Comparison of ENCODE assay signal across 10 cellular contexts in the genomic region with DNA sequence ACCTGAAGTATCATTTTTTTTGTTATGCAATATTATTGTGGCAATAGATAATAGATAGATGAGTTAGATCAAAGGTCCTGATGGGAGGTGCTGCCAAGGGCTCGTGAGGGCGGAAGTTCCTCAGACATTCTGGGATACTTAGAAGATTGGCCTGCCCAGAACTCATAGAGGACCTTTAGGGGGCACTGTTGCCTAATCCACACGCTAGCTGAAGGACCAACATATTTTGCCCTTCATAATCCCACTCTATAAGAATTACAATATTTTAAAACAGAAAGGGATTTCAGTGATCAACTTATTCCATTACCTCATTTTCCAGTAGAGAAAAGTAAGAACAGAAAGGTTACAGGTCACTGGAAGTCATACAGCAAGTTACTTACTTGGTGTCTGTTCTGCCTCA. TPM values are rescaled to one million over a fixed set of nuclear protein-coding genes. Genes with fewer than 3 reads are reported as not detected.
DNase-seq lines count a peak whose midpoint lies in the region; ATAC-seq and TF ChIP-seq lines count a peak whose summit lies in the region.
"Had no signal": no experiment of that assay in that cellular context is flagged by ENCODE, and none has a peak within 500 bp of the region (broad histone marks: within the 10 kb centered on the region; RNA-seq: fewer than 3 reads in every experiment).

No MANE protein-coding gene starts in this region.

- CTCF ChIA-PET in AG04450 (lab: Charles Lee): interaction anchor here (0.6 to 5.0 kb wide), 22 partner anchors 9 to 771 kb away, joined by 3 to 52 read pairs (median 4); no protein-coding TSS in a partner anchor

- peaks cover 10% of the 10 kb centered on the region for H3K27me3 Mint-ChIP-seq in activated T-helper 1 cell treated with anti-CD3 and anti-CD28 coated beads, Interleukin-12 subunit alpha, Interleukin-12 subunit beta, Interleukin-2, Interleukin-4 antibody, amounts not matched to agents 30 ng/mL and 10 ng/mL and 1 ng/mL, durations not matched to agents 14 hours and 24 hours and 36 hours (ENCODE audit: insufficient read depth)

- H3K27me3 ChIP-seq in AG04450 (ENCODE audit: control insufficient read depth, insufficient read depth, low read length): no peaks in the 10 kb centered on the region

- no peaks in the 10 kb centered on the region for H3K4me1 Mint-ChIP-seq in activated T-helper 1 cell treated with anti-CD3 and anti-CD28 coated beads, Interleukin-12 subunit alpha, Interleukin-12 subunit beta, Interleukin-2, Interleukin-4 antibody, amounts not matched to agents 30 ng/mL and 10 ng/mL and 1 ng/mL, durations not matched to agents 14 hours and 24 hours and 36 hours (ENCODE audit: low read depth)

- ATAC-seq in HG02642 (IDR thresholded peaks at IDR 0.05; ENCODE audit: poor library complexity, unreplicated experiment) (peak; percentile 74), mucosa of descending colon (peak; percentile 72)

- H3K9me3 ChIP-seq in AG04450 (ENCODE audit: control insufficient read depth, insufficient read depth, low read length) (no peaks in the 10 kb centered on the region), mucosa of descending colon (no peaks in the 10 kb centered on the region)

- POLR2A ChIA-PET in AG04450 (lab: Yijun Ruan, JAX): interaction anchor here (0.8 kb wide), 1 partner anchor 67 kb away, joined by 3 read pairs; no protein-coding TSS in a partner anchor

- no peaks in the 10 kb centered on the region for H3K9me3 Mint-ChIP-seq in activated T-helper 1 cell treated with anti-CD3 and anti-CD28 coated beads, Interleukin-12 subunit alpha, Interleukin-12 subunit beta, Interleukin-2, Interleukin-4 antibody, amounts not matched to agents 30 ng/mL and 10 ng/mL and 1 ng/mL, durations not matched to agents 14 hours and 24 hours and 36 hours

- H3K27ac Mint-ChIP-seq in activated T-helper 1 cell treated with anti-CD3 and anti-CD28 coated beads, Interleukin-12 subunit alpha, Interleukin-12 subunit beta, Interleukin-2, Interleukin-4 antibody, amounts not matched to agents 30 ng/mL and 10 ng/mL and 1 ng/mL, durations not matched to agents 14 hours and 24 hours and 36 hours: no peak overlapping the region

- DNase-seq in AG04450 (ENCODE audit: low read depth, low spot score): no peak
- DNase-seq in NCI-H69 (lab: John Stamatoyannopoulos, UW): peak; percentile 2
- peak; percentile 14 to 35 for DNase-seq in dermis microvascular lymphatic vessel endothelial cell (ENCODE audit: low read depth in 2 of 2)
- peak in 1 of 3 donors; percentile 51 for DNase-seq in mucosa of descending colon
- no peak for DNase-seq in NCI-H2196 treated with DMSO at 0.1 percent for 48 hours (lab: John Stamatoyannopoulos, UW; ENCODE audit: unreplicated experiment)
- no peak for DNase-seq in activated T-helper 1 cell treated with anti-CD3 and anti-CD28 coated beads, Interleukin-12 subunit alpha, Interleukin-12 subunit beta, Interleukin-2, Interleukin-4 antibody, amounts not matched to agents 30 ng/mL and 10 ng/mL and 1 ng/mL, durations not matched to agents 14 hours and 24 hours and 36 hours (ENCODE audit: low spot score)

- no peaks in the 10 kb centered on the region for H3K36me3 Mint-ChIP-seq in activated T-helper 1 cell treated with anti-CD3 and anti-CD28 coated beads, Interleukin-12 subunit alpha, Interleukin-12 subunit beta, Interleukin-2, Interleukin-4 antibody, amounts not matched to agents 30 ng/mL and 10 ng/mL and 1 ng/mL, durations not matched to agents 14 hours and 24 hours and 36 hours (ENCODE audit: low read depth)

- TF ChIP-seq CTCF in AG04450 (IDR thresholded peaks at IDR 0.05; ENCODE audit: low read depth, low read length) (peak; percentile 86), GM12873 (IDR thresholded peaks at IDR 0.05; ENCODE audit: insufficient read depth, low read depth, low read length, missing control alignments) (peak; percentile 67), mucosa of descending colon (IDR thresholded peaks at IDR 0.05) (peak; percentile 16)

- intact Hi-C loops in mucosa of descending colon (cut with DNase I, micrococcal nuclease): no loop called here
- intact Hi-C loops in activated T-helper 1 cell treated with anti-CD3 and anti-CD28 coated beads, Interleukin-12 subunit alpha, Interleukin-12 subunit beta, Interleukin-2, Interleukin-4 antibody, amounts not matched to agents 30 ng/mL and 10 ng/mL and 1 ng/mL, durations not matched to agents 14 hours and 24 hours and 36 hours (cut with micrococcal nuclease): loop anchor here (1.0 to 5.0 kb wide), 3 partner anchors 100 to 450 kb away; no protein-coding TSS in a partner anchor

- H3K27ac ChIP-seq in AG04450 (ENCODE audit: low read depth, low read length): no peak overlapping the region

- no peaks in the 10 kb centered on the region for H3K4me1 ChIP-seq in mucosa of descending colon (ENCODE audit: low read depth)

- no peak overlapping the region for H3K4me3 ChIP-seq in AG04450 (ENCODE audit: low read depth, low read length)
- no peak overlapping the region for H3K4me3 ChIP-seq in mucosa of descending colon

- no peaks in the 10 kb centered on the region for H3K36me3 ChIP-seq in mucosa of descending colon (ENCODE audit: low read depth)

- H3K4me3 Mint-ChIP-seq in activated T-helper 1 cell treated with anti-CD3 and anti-CD28 coated beads, Interleukin-12 subunit alpha, Interleukin-12 subunit beta, Interleukin-2, Interleukin-4 antibody, amounts not matched to agents 30 ng/mL and 10 ng/mL and 1 ng/mL, durations not matched to agents 14 hours and 24 hours and 36 hours: no peak overlapping the region

RNA-seq across cellular contexts. Expression of a gene that starts 22.9 kb away (rescaled TPM):
- not detected in 2 replicates for polyA plus RNA-seq in AG04450 (2011; rRNA removed)
- not detected in 2 replicates for polyA minus RNA-seq in AG04450 (2011; rRNA and poly(A)+ RNA removed)
- total RNA-seq in dermis microvascular lymphatic vessel endothelial cell (not detected in 2 replicates), mucosa of descending colon (not detected)
- not detected in 2 replicates for total RNA-seq in activated T-helper 1 cell treated with anti-CD3 and anti-CD28 coated beads, Interleukin-12 subunit alpha, Interleukin-12 subunit beta, Interleukin-2, Interleukin-4 antibody, amounts not matched to agents 30 ng/mL and 10 ng/mL and 1 ng/mL, durations not matched to agents 14 hours and 24 hours and 36 hours
- total RNA-seq: glomerular endothelial cell, temporal lobe had no signal

Comparison
In these comparisons a context has a peak if more than half of its experiments do, and no peak if none do; other contexts are left out.
1. DNase-seq: peak in NCI-H69 (single experiment) and dermis microvascular lymphatic vessel endothelial cell (2 of 2); none in AG04450 (single experiment), NCI-H2196 treated with DMSO at 0.1 percent for 48 hours (single experiment) and activated T-helper 1 cell treated with anti-CD3 and anti-CD28 coated beads, Interleukin-12 subunit alpha, Interleukin-12 subunit beta, Interleukin-2, Interleukin-4 antibody, amounts not matched to agents 30 ng/mL and 10 ng/mL and 1 ng/mL, durations not matched to agents 14 hours and 24 hours and 36 hours (single experiment).
2. CTCF ChIP-seq: peak in every context shown above with its lines; median percentile 86 in AG04450; 67 in GM12873; 16 in mucosa of descending colon.